Comparison of ENCODE assay signal across 12 cellular contexts in the genomic region with DNA sequence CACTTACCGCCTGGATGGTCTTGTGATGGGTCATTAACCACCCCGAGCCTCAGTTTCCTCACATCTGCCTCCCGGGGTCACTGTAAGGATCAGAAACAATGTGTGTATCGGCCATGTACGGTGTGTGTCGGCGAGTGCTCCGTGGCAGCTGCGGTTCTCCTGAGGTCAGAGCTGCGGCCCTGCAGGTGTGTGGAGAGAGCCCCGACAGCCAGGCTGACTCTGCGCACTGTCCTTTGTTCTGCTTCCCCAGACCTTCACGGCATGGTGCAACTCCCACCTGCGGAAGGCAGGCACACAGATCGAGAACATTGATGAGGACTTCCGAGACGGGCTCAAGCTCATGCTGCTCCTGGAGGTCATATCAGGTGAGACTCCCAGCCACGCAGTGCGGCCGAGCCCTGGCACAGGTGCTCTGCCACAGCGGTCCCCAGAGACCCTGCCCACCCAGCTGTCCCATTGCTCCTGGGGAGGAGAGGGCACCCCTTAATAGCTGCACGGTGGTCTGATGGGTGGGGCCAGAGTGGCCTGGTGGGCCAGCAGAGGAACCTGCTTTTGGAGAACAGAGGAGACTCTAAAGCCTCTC. TPM values are rescaled to one million over a fixed set of nuclear protein-coding genes. Genes with fewer than 3 reads are reported as not detected.
DNase-seq lines count a peak whose midpoint lies in the region; ATAC-seq, FAIRE-seq and TF ChIP-seq lines count a peak whose summit lies in the region.
"Had no signal": no experiment of that assay in that cellular context is flagged by ENCODE, and none has a peak within 500 bp of the region (broad histone marks: within the 10 kb centered on the region; RNA-seq: fewer than 3 reads in every experiment).

No MANE protein-coding gene starts in this region.

- no peak overlapping the region for H2AFZ ChIP-seq in GM23338

- H3K4me2 ChIP-seq in GM23338, result no peak overlapping the region

- H3K27ac ChIP-seq in GM23338 (ENCODE audit: low read depth) (no peak overlapping the region), adrenal gland (peak overlapping the region in 3 of 5 donors; percentile 76 to 93 (median 88)), small intestine (ENCODE audit: low read depth in 1 of 2, low read length in 1 of 2) (peak overlapping the region; percentile 88 to 97)

- H3K9me3 Mint-ChIP-seq in GM23338 (no peaks in the 10 kb centered on the region), immature natural killer cell (peaks cover 0 to 2% (median 0%) of the 10 kb centered on the region in 6 donors)
- H3K9me3 Mint-ChIP-seq: CD4-positive, alpha-beta T cell had no signal

- 85 to 92% (median 87%) methylated on average over 12 to 22 of the region's 22 CpGs for WGBS in adrenal gland, 4 donors
- WGBS in small intestine, 3 donors, result 29 to 74% (median 47%) methylated on average over 21 to 22 of the region's 22 CpGs

- H3F3A ChIP-seq in GM23338 (replicated peaks; ENCODE audit: low read depth), result 0 out of 2 replicates have a peak, but pooled peaks cover 8% of the 10 kb centered on the region

- H4K20me1 ChIP-seq in GM23338 (replicated peaks; ENCODE audit: insufficient read depth), result peaks cover 18% of the 10 kb centered on the region

- H3K27me3 ChIP-seq in GM23338 (ENCODE audit: insufficient read depth), result no peaks in the 10 kb centered on the region
- no peaks in the 10 kb centered on the region for H3K27me3 ChIP-seq in adrenal gland
- no peaks in the 10 kb centered on the region for H3K27me3 ChIP-seq in small intestine (ENCODE audit: control insufficient read depth in 2 of 2, insufficient read depth in 2 of 2, low read length in 2 of 2)
- H3K27me3 ChIP-seq in MG63, result no peaks in the 10 kb centered on the region

- TF ChIP-seq POLR2A in adrenal gland (IDR thresholded peaks at IDR 0.05), result no peak

- H3K4me3 Mint-ChIP-seq in GM23338, result no peak overlapping the region
- H3K4me3 Mint-ChIP-seq in immature natural killer cell, result no peak overlapping the region
- H3K4me3 Mint-ChIP-seq: activated naive CD8-positive, alpha-beta T cell; CD4-positive, alpha-beta T cell had no signal

- H3K9me3 ChIP-seq in adrenal gland (replicated peaks in 1 of 3) (no peaks in the 10 kb centered on the region), small intestine (ENCODE audit: control insufficient read depth, low read depth) (no peaks in the 10 kb centered on the region), MG63 (no peaks in the 10 kb centered on the region)

- H3K36me3 Mint-ChIP-seq in GM23338 (ENCODE audit: low read depth) (peaks cover 70% of the 10 kb centered on the region), immature natural killer cell (no peaks in the 10 kb centered on the region)

- TF ChIP-seq CTCF in GM23338 (conservative IDR thresholded peaks at IDR 0.05; ENCODE audit: low read depth in 2 of 2) (no peak), adrenal gland (IDR thresholded peaks at IDR 0.05) (no peak)

- H3K4me1 ChIP-seq in GM23338 (ENCODE audit: insufficient read depth), result peaks cover 16% of the 10 kb centered on the region
- peaks cover 30 to 78% of the 10 kb centered on the region in 2 donors for H3K4me1 ChIP-seq in adrenal gland (replicated peaks in 1 of 2)
- peaks cover 18 to 24% of the 10 kb centered on the region in 2 donors for H3K4me1 ChIP-seq in small intestine (ENCODE audit: control insufficient read depth in 2 of 2, insufficient read depth in 1 of 2, low read depth in 1 of 2, low read length in 1 of 2)

- H3K36me3 ChIP-seq in GM23338 (ENCODE audit: insufficient read depth) (peaks cover 8% of the 10 kb centered on the region; the same call in 1 of the 2 replicates), adrenal gland (replicated peaks in 1 of 2) (peaks cover 0 to 48% of the 10 kb centered on the region in 2 donors), small intestine (ENCODE audit: control insufficient read depth in 2 of 2, insufficient read depth in 2 of 2, low read length in 2 of 2) (peaks cover 11 to 16% of the 10 kb centered on the region in 2 donors), MG63 (peaks cover 98% of the 10 kb centered on the region)

- H3K27me3 Mint-ChIP-seq in GM23338 (ENCODE audit: insufficient read depth, low read depth, poor library complexity), result peaks cover 17% of the 10 kb centered on the region
- peaks cover 0 to 15% (median 4%) of the 10 kb centered on the region in 3 donors for H3K27me3 Mint-ChIP-seq in immature natural killer cell (ENCODE audit: low read depth in 3 of 3)
- H3K27me3 Mint-ChIP-seq: activated naive CD8-positive, alpha-beta T cell; CD4-positive, alpha-beta T cell had no signal

- H3K27ac Mint-ChIP-seq in GM23338 (peak overlapping the region; percentile 83), immature natural killer cell (peak overlapping the region in 5 of 6 donors; percentile 35 to 99 (median 48))
- H3K27ac Mint-ChIP-seq: activated naive CD8-positive, alpha-beta T cell; CD4-positive, alpha-beta T cell had no signal

- H3K79me2 ChIP-seq in GM23338 (replicated peaks; ENCODE audit: insufficient read depth), result peaks cover 53% of the 10 kb centered on the region

- intact Hi-C loops in adrenal gland (cut with DNase I), result loop anchor here (5.0 to 10.0 kb wide), 2 partner anchors 46 to 48 kb away; no protein-coding TSS in a partner anchor

- H3K4me1 Mint-ChIP-seq in GM23338 (peaks cover 39% of the 10 kb centered on the region), immature natural killer cell (peaks cover 60 to 63% of the 10 kb centered on the region in 2 donors)

- H3K9me2 ChIP-seq in GM23338 (ENCODE audit: insufficient read depth), result no peaks in the 10 kb centered on the region

- no peak for ATAC-seq in GM23338
- no peak for ATAC-seq in HG03354 (IDR thresholded peaks at IDR 0.05; ENCODE audit: poor library complexity, severe bottlenecking, unreplicated experiment)

- no peak for DNase-seq in GM23338 (ENCODE audit: low spot score)
- DNase-seq in adrenal gland, result no peak
- DNase-seq in immature natural killer cell, result no peak
- DNase-seq in small intestine, result peak; percentile 65
- no peak for DNase-seq in NCI-H1105 (lab: John Stamatoyannopoulos, UW)
- no peak for DNase-seq in MG63
- DNase-seq in SIG-M5 (lab: John Stamatoyannopoulos, UW), result no peak
- DNase-seq: CD4-positive, alpha-beta T cell; KG1; NCI-H187 had no signal

- FAIRE-seq in small intestine (lab: Jason Lieb, UNC), result no peak

- H3K4me3 ChIP-seq in GM23338 (no peak overlapping the region), adrenal gland (no peak overlapping the region), small intestine (ENCODE audit: low read depth in 1 of 2, low read length in 2 of 2) (no peak overlapping the region), MG63 (no peak overlapping the region)

TF ChIP-seq in GM23338, 12 proteins besides CTCF, POLR2A, EP300 and RAD21 (continues in another document):
- TF ChIP-seq CREB1 (CRISPR knock-in tag; IDR thresholded peaks at IDR 0.05; ENCODE audit: low read depth) (no peak), POLR2AphosphoS5 (IDR thresholded peaks at IDR 0.05; ENCODE audit: low read depth) (no peak), ZNF331 (CRISPR knock-in tag; IDR thresholded peaks at IDR 0.05; ENCODE audit: low read depth) (no peak), ZNF114 (CRISPR knock-in tag; IDR thresholded peaks at IDR 0.05) (no peak)
- TF ChIP-seq, protein P1, sequence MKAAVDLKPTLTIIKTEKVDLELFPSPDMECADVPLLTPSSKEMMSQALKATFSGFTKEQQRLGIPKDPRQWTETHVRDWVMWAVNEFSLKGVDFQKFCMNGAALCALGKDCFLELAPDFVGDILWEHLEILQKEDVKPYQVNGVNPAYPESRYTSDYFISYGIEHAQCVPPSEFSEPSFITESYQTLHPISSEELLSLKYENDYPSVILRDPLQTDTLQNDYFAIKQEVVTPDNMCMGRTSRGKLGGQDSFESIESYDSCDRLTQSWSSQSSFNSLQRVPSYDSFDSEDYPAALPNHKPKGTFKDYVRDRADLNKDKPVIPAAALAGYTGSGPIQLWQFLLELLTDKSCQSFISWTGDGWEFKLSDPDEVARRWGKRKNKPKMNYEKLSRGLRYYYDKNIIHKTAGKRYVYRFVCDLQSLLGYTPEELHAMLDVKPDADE (IDR thresholded peaks at IDR 0.05), result no peak

RNA-seq across cellular contexts. Expression of a gene that starts 43.8 kb away (rescaled TPM):
- 8.0 and 20.5 TPM in 2 replicates for total RNA-seq in GM23338 (2014; rRNA removed; shearing (Covaris generic))
- 19.1 and 21.8 TPM in 2 replicates for polyA plus RNA-seq in GM23338 (2016; fragmentation: Nextera tagmentation; extraction: Ambion mirVana)
- total RNA-seq in adrenal gland, result 1 to 10 TPM in 5 of 8 donors, under 1 TPM in 2, not detected in 1; 0.39 to 5.0 (median 3.7) TPM
- 10 to 100 TPM in 2 of 3 donors, under 1 TPM in 1; 0.68 to 23.1 (median 11.2) TPM for polyA plus RNA-seq in adrenal gland
- 10 to 100 TPM; 25.7 to 72.8 (median 55.1) TPM for polyA plus RNA-seq in immature natural killer cell
- 10 to 100 TPM in 1 of 3 donors, 1 to 10 TPM in 2; 2.4 to 26.1 (median 2.7) TPM for polyA plus RNA-seq in small intestine
- total RNA-seq in MG63 (2014; rRNA removed; shearing (Covaris generic); ENCODE audit: low replicate concordance), result not detected in 2 replicates

RNA-seq across cellular contexts. Expression of a gene that starts 53.0 kb away (rescaled TPM):
- total RNA-seq in GM23338 (2014; rRNA removed; shearing (Covaris generic)), result 379 and 427 TPM in 2 replicates
- polyA plus RNA-seq in GM23338 (2016; fragmentation: Nextera tagmentation; extraction: Ambion mirVana) (54.6 and 68.9 TPM in 2 replicates), adrenal gland (100 to 1,000 TPM; 148 to 586 (median 554) TPM), immature natural killer cell (10 to 100 TPM in 2 of 3 donors, 1 to 10 TPM in 1; 8.5 to 68.3 (median 17.4) TPM), small intestine (100 to 1,000 TPM; 188 to 326 (median 291) TPM)
- total RNA-seq in adrenal gland, result 100 to 1,000 TPM; 430 to 773 (median 575) TPM
- 476 and 621 TPM in 2 replicates for total RNA-seq in MG63 (2014; rRNA removed; shearing (Covaris generic); ENCODE audit: low replicate concordance)
